28 cellular contexts compared by ENCODE assay signal in the genomic region with DNA sequence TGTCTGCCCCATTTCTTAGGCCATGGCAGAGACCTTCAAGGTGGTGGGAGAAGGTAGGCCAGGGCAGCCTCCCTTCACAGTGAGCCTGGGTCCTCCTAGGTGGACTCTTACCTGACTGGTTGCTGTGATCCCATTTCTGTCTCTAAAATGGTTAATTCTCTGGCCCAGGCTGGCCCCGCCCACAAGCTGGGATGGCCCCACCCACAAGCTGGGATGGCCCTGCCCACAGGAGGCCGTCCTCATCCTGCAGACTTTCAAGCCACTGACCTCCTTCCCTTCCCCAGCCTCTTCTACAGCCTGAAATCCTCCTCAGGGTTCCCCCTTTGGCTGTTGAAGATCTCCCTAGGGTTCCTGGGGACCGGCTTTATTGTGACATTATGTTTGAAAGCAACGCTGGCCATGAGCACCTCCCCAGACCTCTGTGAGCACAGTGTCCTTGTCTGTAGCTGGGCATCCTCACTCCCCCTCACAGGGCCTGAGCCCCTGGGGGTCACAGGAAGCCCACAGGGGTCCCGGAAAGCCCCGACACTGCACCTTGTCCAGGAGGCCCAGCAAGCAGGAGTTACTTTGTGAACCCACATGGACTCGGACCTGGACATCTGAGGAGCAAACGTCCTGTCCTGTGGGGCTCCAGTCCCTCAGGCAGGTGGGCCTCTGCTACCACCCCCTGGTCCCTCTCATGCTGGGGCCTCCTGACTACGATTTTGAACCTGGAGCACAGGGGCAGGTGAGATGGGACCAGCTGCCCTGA.
DNase-seq lines count a peak whose midpoint lies in the region; ATAC-seq and TF ChIP-seq lines count a peak whose summit lies in the region.
"Had no signal": no experiment of that assay in that cellular context is flagged by ENCODE, and none has a peak within 500 bp of the region (broad histone marks: within the 10 kb centered on the region; RNA-seq: fewer than 3 reads in every experiment).

No MANE protein-coding gene starts in this region.

- H3K27ac ChIP-seq in mammary epithelial cell (ENCODE audit: insufficient read depth, low read depth, low read length), result no peak overlapping the region
- H3K27ac ChIP-seq in Panc1 (ENCODE audit: low read length), result no peak overlapping the region
- no peak overlapping the region for H3K27ac ChIP-seq in osteoblast (ENCODE audit: low read depth, low read length)
- H3K27ac ChIP-seq in thyroid gland, result no peak overlapping the region
- H3K27ac ChIP-seq: A549, C4-2B, epithelial cell of prostate, heart left ventricle, left lung, testis, vagina had no signal

- BruUV-seq in MCF 10A (replicated peaks; lab: Mats Ljungman, UMichigan), result no TSS peak
- no TSS peak for BruUV-seq in mammary epithelial cell (replicated peaks; lab: Mats Ljungman, UMichigan)
- BruUV-seq in Panc1 (replicated peaks; lab: Mats Ljungman, UMichigan), result no TSS peak

- in situ Hi-C loops in mammary epithelial cell (cut with MboI; ENCODE audit: low sequenced_read_pairs in 2 of 2) (no loop called here), Panc1 (cut with HindIII; ENCODE audit: low pct_unique_long_range_greater_than_20kb, low sequenced_read_pairs) (no loop called here)

- no peaks in the 10 kb centered on the region for H3K27me3 ChIP-seq in mammary epithelial cell (ENCODE audit: insufficient read depth, low read length)
- peaks cover 3% of the 10 kb centered on the region for H3K27me3 ChIP-seq in Panc1 (ENCODE audit: control insufficient read depth, insufficient read depth, low read length)
- H3K27me3 ChIP-seq in osteoblast (ENCODE audit: insufficient read depth, low read length), result peaks cover 9% of the 10 kb centered on the region
- no peaks in the 10 kb centered on the region for H3K27me3 ChIP-seq in thyroid gland
- H3K27me3 ChIP-seq: testis, vagina had no signal

- no peak overlapping the region for H3K27ac Mint-ChIP-seq in MCF 10A (ENCODE audit: low read depth, unreplicated experiment)
- H3K27ac Mint-ChIP-seq: activated CD4-positive, alpha-beta memory T cell treated with anti-CD3 and anti-CD28 coated beads for 36 hours; activated naive CD8-positive, alpha-beta T cell treated with anti-CD3 and anti-CD28 coated beads, Interleukin-2, amount 10 ng/mL, durations not matched to agents 7 days and 5 days; mesothelial cell of epicardium; natural killer cell treated with Interleukin-12 subunit alpha and Interleukin-12 subunit beta and Interleukin-15 and Interleukin-18, amount 100 ng/mL, for 72 hours had no signal

- TF ChIP-seq CTCF in MCF 10A (IDR thresholded peaks at IDR 0.05; ENCODE audit: unreplicated experiment) (no peak), mammary epithelial cell (conservative IDR thresholded peaks at IDR 0.05 in 1 of 2, IDR thresholded peaks at IDR 0.05 in 1 of 2; ENCODE audit: extremely low read depth in 1 of 2, insufficient read depth in 1 of 2, low read depth in 1 of 2, low read length in 2 of 2) (no peak), Panc1 (IDR thresholded peaks at IDR 0.05) (no peak), osteoblast (IDR thresholded peaks at IDR 0.05; ENCODE audit: extremely low read depth, low read depth, low read length) (no peak), thyroid gland (IDR thresholded peaks at IDR 0.05) (no peak)

- intact Hi-C loops in MCF 10A (cut with micrococcal nuclease) (no loop called here), mammary epithelial cell (cut with micrococcal nuclease) (no loop called here), Panc1 (cut with micrococcal nuclease; ENCODE audit: unreplicated experiment) (loop anchor here (10.0 kb wide), 1 partner anchor 603 kb away; no protein-coding TSS in a partner anchor), thyroid gland (cut with DNase I) (loop anchor here (10.0 kb wide), 1 partner anchor 867 kb away; a partner anchor contains a TSS)

- DNase-seq in MCF 10A (ENCODE audit: unreplicated experiment), result peak; percentile 25
- DNase-seq in mammary epithelial cell, result no peak
- DNase-seq in Panc1 (ENCODE audit: low read depth, low spot score), result no peak
- peak; percentile 28 for DNase-seq in hepatic stellate cell (ENCODE audit: low spot score)
- peak; percentile 72 for DNase-seq in osteoblast (ENCODE audit: insufficient read length, low spot score, missing footprints)
- DNase-seq in thyroid gland, result no peak
- DNase-seq in occipital lobe (lab: John Stamatoyannopoulos, UW), result no peak
- no peak for DNase-seq in SHP77 (lab: John Stamatoyannopoulos, UW)
- DNase-seq: activated CD4-positive, alpha-beta memory T cell treated with anti-CD3 and anti-CD28 coated beads for 36 hours; activated CD4-positive, CD25-positive, alpha-beta regulatory T cell; activated naive CD8-positive, alpha-beta T cell treated with anti-CD3 and anti-CD28 coated beads, Interleukin-2, amount 10 ng/mL, durations not matched to agents 7 days and 5 days; heart left ventricle; KBM-7; left lung; MM.1S; NCI-H1436; NCI-H510A treated with DMSO at 0.1 percent for 48 hours; stimulated activated CD4-positive, alpha-beta T cell treated with anti-CD3 and anti-CD28 coated beads, Interleukin-4, amount 100 ng/mL, for 4 hours; stimulated activated naive CD4-positive, alpha-beta T cell; testis had no signal

- H3K4me3 ChIP-seq in mammary epithelial cell (replicated peaks in 1 of 3; ENCODE audit: insufficient read depth in 1 of 3, low read depth in 2 of 3, low read length in 3 of 3) (no peak overlapping the region), Panc1 (ENCODE audit: low read depth in 2 of 2, low read length in 2 of 2) (no peak overlapping the region), osteoblast (ENCODE audit: insufficient read depth, low read length) (no peak overlapping the region), thyroid gland (replicated peaks in 1 of 3) (no peak overlapping the region)
- H3K4me3 ChIP-seq: A549, heart left ventricle, left lung, testis, vagina had no signal

- H3K79me2 ChIP-seq in mammary epithelial cell (ENCODE audit: insufficient read depth, low read length) (no peaks in the 10 kb centered on the region), osteoblast (ENCODE audit: insufficient read depth, low read length) (no peaks in the 10 kb centered on the region)

- no peaks in the 10 kb centered on the region for H3K9me3 ChIP-seq in mammary epithelial cell (replicated peaks; ENCODE audit: insufficient read depth, low read length)
- no peaks in the 10 kb centered on the region for H3K9me3 ChIP-seq in Panc1 (ENCODE audit: control insufficient read depth, insufficient read depth, low read depth, low read length)
- no peaks in the 10 kb centered on the region for H3K9me3 ChIP-seq in osteoblast (ENCODE audit: low read depth, low read length)
- H3K9me3 ChIP-seq in thyroid gland, result no peaks in the 10 kb centered on the region
- H3K9me3 ChIP-seq: A549, heart left ventricle, left lung, testis, vagina had no signal

- dilution Hi-C loops in mammary epithelial cell (cut with HindIII; ENCODE audit: low sequenced_read_pairs), result no loop called here

- H3K27me3 Mint-ChIP-seq in MCF 10A (ENCODE audit: insufficient read depth, unreplicated experiment), result peaks cover 12% of the 10 kb centered on the region
- H3K27me3 Mint-ChIP-seq: natural killer cell treated with Interleukin-12 subunit alpha and Interleukin-12 subunit beta and Interleukin-15 and Interleukin-18, amount 100 ng/mL, for 72 hours had no signal

- H3K9ac ChIP-seq in mammary epithelial cell (ENCODE audit: insufficient read depth, low read length), result no peak overlapping the region

- CTCF ChIA-PET in MCF 10A (lab: Yijun Ruan, JAX), result interaction anchor here (0.6 to 0.9 kb wide), 2 partner anchors 398 to 845 kb away, joined by 3 read pairs; no protein-coding TSS in a partner anchor
- CTCF ChIA-PET in mammary epithelial cell (lab: Charles Lee; ENCODE audit: low non-redundant PET), result no interaction called here
- CTCF ChIA-PET in Panc1 (lab: Charles Lee), result interaction anchor here (1.3 kb wide), 1 partner anchor 10 kb away, joined by 5 read pairs; no protein-coding TSS in a partner anchor

- no peak overlapping the region for H3K4me2 ChIP-seq in mammary epithelial cell (ENCODE audit: insufficient read depth, low read depth, low read length)
- H3K4me2 ChIP-seq in osteoblast (ENCODE audit: insufficient read depth, low read length), result no peak overlapping the region
- H3K4me2 ChIP-seq: A549 had no signal

- H3K36me3 Mint-ChIP-seq in MCF 10A (ENCODE audit: insufficient read depth, unreplicated experiment), result no peaks in the 10 kb centered on the region
- H3K36me3 Mint-ChIP-seq: activated CD4-positive, alpha-beta memory T cell treated with anti-CD3 and anti-CD28 coated beads for 36 hours; activated naive CD8-positive, alpha-beta T cell treated with anti-CD3 and anti-CD28 coated beads, Interleukin-2, amount 10 ng/mL, durations not matched to agents 7 days and 5 days; mesothelial cell of epicardium; natural killer cell treated with Interleukin-12 subunit alpha and Interleukin-12 subunit beta and Interleukin-15 and Interleukin-18, amount 100 ng/mL, for 72 hours had no signal

- POLR2A ChIA-PET in MCF 10A (lab: Yijun Ruan, JAX), result no interaction called here
- POLR2A ChIA-PET in Panc1 (lab: Charles Lee), result no interaction called here

- 77% methylated on average over 5 of the region's 9 CpGs for WGBS in mammary epithelial cell (ENCODE audit: low coverage, missing lambda C conversion rate)
- WGBS in thyroid gland, 2 donors, result 50 to 60% methylated on average over 7 to 9 of the region's 9 CpGs

- H3K9me3 Mint-ChIP-seq in MCF 10A (ENCODE audit: unreplicated experiment), result no peaks in the 10 kb centered on the region
- H3K9me3 Mint-ChIP-seq: activated CD4-positive, alpha-beta memory T cell treated with anti-CD3 and anti-CD28 coated beads for 36 hours; activated naive CD8-positive, alpha-beta T cell treated with anti-CD3 and anti-CD28 coated beads, Interleukin-2, amount 10 ng/mL, durations not matched to agents 7 days and 5 days; central memory CD8-positive, alpha-beta T cell; natural killer cell treated with Interleukin-12 subunit alpha and Interleukin-12 subunit beta and Interleukin-15 and Interleukin-18, amount 100 ng/mL, for 72 hours had no signal

- peak; percentile 68; the same call in 1 of the 2 replicates for ATAC-seq in Panc1
- ATAC-seq: left lung; natural killer cell treated with Interleukin-12 subunit alpha and Interleukin-12 subunit beta and Interleukin-15 and Interleukin-18, amount 100 ng/mL, for 72 hours; sciatic nerve had no signal

- H3K4me1 Mint-ChIP-seq in MCF 10A (ENCODE audit: insufficient read depth, unreplicated experiment), result no peaks in the 10 kb centered on the region
- H3K4me1 Mint-ChIP-seq: activated naive CD8-positive, alpha-beta T cell treated with anti-CD3 and anti-CD28 coated beads, Interleukin-2, amount 10 ng/mL, durations not matched to agents 7 days and 5 days; central memory CD8-positive, alpha-beta T cell had no signal

- H2AFZ ChIP-seq in mammary epithelial cell (ENCODE audit: low read depth, low read length), result no peak overlapping the region
- no peak overlapping the region for H2AFZ ChIP-seq in osteoblast (ENCODE audit: low read length)

- no peak overlapping the region for H3K4me3 Mint-ChIP-seq in MCF 10A (ENCODE audit: unreplicated experiment)
- H3K4me3 Mint-ChIP-seq: activated CD4-positive, alpha-beta memory T cell treated with anti-CD3 and anti-CD28 coated beads for 36 hours; activated naive CD8-positive, alpha-beta T cell treated with anti-CD3 and anti-CD28 coated beads, Interleukin-2, amount 10 ng/mL, durations not matched to agents 7 days and 5 days; central memory CD8-positive, alpha-beta T cell; mesothelial cell of epicardium; natural killer cell treated with Interleukin-12 subunit alpha and Interleukin-12 subunit beta and Interleukin-15 and Interleukin-18, amount 100 ng/mL, for 72 hours had no signal

- no peaks in the 10 kb centered on the region for H4K20me1 ChIP-seq in mammary epithelial cell (ENCODE audit: insufficient read depth, low read length)
- H4K20me1 ChIP-seq in osteoblast (ENCODE audit: insufficient read depth, low read length), result no peaks in the 10 kb centered on the region

- H3K36me3 ChIP-seq in mammary epithelial cell (ENCODE audit: insufficient read depth, low read length) (no peaks in the 10 kb centered on the region), Panc1 (ENCODE audit: control insufficient read depth, insufficient read depth, low read length) (no peaks in the 10 kb centered on the region), osteoblast (ENCODE audit: insufficient read depth, low read length) (no peaks in the 10 kb centered on the region), thyroid gland (no peaks in the 10 kb centered on the region)
- H3K36me3 ChIP-seq: heart left ventricle, left lung, vagina had no signal

- TF ChIP-seq POLR2A in thyroid gland (IDR thresholded peaks at IDR 0.05), result no peak

- H3K4me1 ChIP-seq in mammary epithelial cell (ENCODE audit: insufficient read depth, low read length) (no peaks in the 10 kb centered on the region), Panc1 (ENCODE audit: control insufficient read depth, insufficient read depth, low read length) (no peaks in the 10 kb centered on the region), osteoblast (ENCODE audit: insufficient read depth, low read length) (no peaks in the 10 kb centered on the region), thyroid gland (no peaks in the 10 kb centered on the region)
- H3K4me1 ChIP-seq: A549, heart left ventricle, left lung, testis, vagina had no signal

Comparison
In these comparisons a context has a peak if more than half of its experiments do, and no peak if none do; other contexts are left out.
1. DNase-seq: peak in MCF 10A (single experiment), hepatic stellate cell (single experiment) and osteoblast (single experiment); none in mammary epithelial cell (single experiment), Panc1 (single experiment), thyroid gland (0 of 2), occipital lobe (single experiment) and SHP77 (0 of 2).
2. intact Hi-C loops: an anchor here in Panc1 (10.0 kb wide) and thyroid gland (10.0 kb wide); none called in MCF 10A and mammary epithelial cell.